ENCODE assay signal across 8 cellular contexts in genomic region chr5:162068412-162068811, GRCh38. TPM values are rescaled to one million over a fixed set of nuclear protein-coding genes. Genes with fewer than 3 reads are reported as not detected.
A peak's percentile ranks its signal among the peaks of the same experiment; 100 is the strongest.
DNase-seq lines count a peak whose midpoint lies in the region; ATAC-seq and TF ChIP-seq lines count a peak whose summit lies in the region.

No MANE protein-coding gene starts in this region.

- no peaks in the 10 kb centered on the region for H3K36me3 Mint-ChIP-seq in CD4-positive, alpha-beta memory T cell

- H3K27ac ChIP-seq in right lobe of liver = no peak overlapping the region
- no peak overlapping the region for H3K27ac ChIP-seq in CD4-positive, alpha-beta memory T cell (ENCODE audit: low read depth, low read length)

- POLR2A ChIA-PET in CD4-positive, alpha-beta memory T cell (lab: Charles Lee; ENCODE audit: partially characterized antibody) = no interaction called here

- no peaks in the 10 kb centered on the region for H3K27me3 Mint-ChIP-seq in CD4-positive, alpha-beta memory T cell

- H3K27me3 ChIP-seq in adipocyte (replicated peaks; ENCODE audit: control insufficient read depth, insufficient read depth, low read length) (no peaks in the 10 kb centered on the region), right lobe of liver (peaks cover 0 to 6% of the 10 kb centered on the region in 2 donors)
- H3K27me3 ChIP-seq in CD4-positive, alpha-beta memory T cell (ENCODE audit: insufficient read depth, low read length) = no peaks in the 10 kb centered on the region

- WGBS in right lobe of liver (ENCODE audit: insufficient coverage, low coverage, low lambda C conversion rate, missing lambda C conversion rate) = 3% methylated on average over 10 of the region's 12 CpGs

- H3K4me3 ChIP-seq in adipocyte (ENCODE audit: low read length) (no peak overlapping the region), right lobe of liver (no peak overlapping the region)
- H3K4me3 ChIP-seq in CD4-positive, alpha-beta memory T cell (ENCODE audit: low read length in 2 of 2) = no peak overlapping the region

- TF ChIP-seq CTCF in GM10266 (IDR thresholded peaks at IDR 0.05; ENCODE audit: control insufficient read depth, insufficient read depth, low read depth, missing control alignments) (no peak), right lobe of liver (IDR thresholded peaks at IDR 0.05) (no peak)

- intact Hi-C loops in right lobe of liver (cut with DNase I) = no loop called here
- intact Hi-C loops in CD4-positive, alpha-beta memory T cell (cut with micrococcal nuclease) = no loop called here

- H3K9me3 Mint-ChIP-seq in CD4-positive, alpha-beta memory T cell = peaks cover 0 to 21% (median 8%) of the 10 kb centered on the region in 8 donors

- DNase-seq in GM10266 (ENCODE audit: extremely low spot score) = peak; percentile 3
- peak; percentile 4 for DNase-seq in adipocyte (ENCODE audit: low read depth)
- peak in 2 of 3 donors; percentile 21 to 43 for DNase-seq in right lobe of liver
- DNase-seq in CD4-positive, alpha-beta memory T cell = no peak

- no peaks in the 10 kb centered on the region for H3K4me1 ChIP-seq in adipocyte (ENCODE audit: control insufficient read depth, insufficient read depth, low read length)
- no peaks in the 10 kb centered on the region for H3K4me1 ChIP-seq in right lobe of liver
- no peaks in the 10 kb centered on the region for H3K4me1 ChIP-seq in CD4-positive, alpha-beta memory T cell (ENCODE audit: insufficient read depth, low read length)

- ATAC-seq in HG03432 (IDR thresholded peaks at IDR 0.05; ENCODE audit: unreplicated experiment) = peak; percentile 87
- peak in 3 of 4 donors; percentile 39 to 63 (median 55) for ATAC-seq in right lobe of liver
- no peak for ATAC-seq in GM21576 (IDR thresholded peaks at IDR 0.05; ENCODE audit: unreplicated experiment)
- no peak for ATAC-seq in GM21717 (IDR thresholded peaks at IDR 0.05; ENCODE audit: unreplicated experiment)
- no peak for ATAC-seq in HG02759 (IDR thresholded peaks at IDR 0.05; ENCODE audit: unreplicated experiment)

- H3K4me3 Mint-ChIP-seq in CD4-positive, alpha-beta memory T cell = no peak overlapping the region

- no peak for TF ChIP-seq POLR2A in right lobe of liver (IDR thresholded peaks at IDR 0.05)

- no peaks in the 10 kb centered on the region for H3K9me3 ChIP-seq in adipocyte (ENCODE audit: control insufficient read depth, low read length)
- H3K9me3 ChIP-seq in right lobe of liver = no peaks in the 10 kb centered on the region
- H3K9me3 ChIP-seq in CD4-positive, alpha-beta memory T cell (ENCODE audit: control insufficient read depth in 1 of 2, low read length in 2 of 2) = no peaks in the 10 kb centered on the region

- no peaks in the 10 kb centered on the region for H3K4me1 Mint-ChIP-seq in CD4-positive, alpha-beta memory T cell

- CTCF ChIA-PET in CD4-positive, alpha-beta memory T cell (lab: Charles Lee; ENCODE audit: partially characterized antibody) = no interaction called here

- H3K27ac Mint-ChIP-seq in CD4-positive, alpha-beta memory T cell = no peak overlapping the region

- no peak overlapping the region for H3K9ac ChIP-seq in adipocyte (ENCODE audit: low read length)

- H3K36me3 ChIP-seq in adipocyte (ENCODE audit: control insufficient read depth, insufficient read depth, low read length, severe bottlenecking) = no peaks in the 10 kb centered on the region
- H3K36me3 ChIP-seq in right lobe of liver = no peaks in the 10 kb centered on the region
- no peaks in the 10 kb centered on the region for H3K36me3 ChIP-seq in CD4-positive, alpha-beta memory T cell (ENCODE audit: insufficient read depth, low read length)

RNA-seq across cellular contexts. Expression of gene GABRG2, which starts 0.8 kb away (rescaled TPM):
- not detected for total RNA-seq in right lobe of liver
- total RNA-seq in CD4-positive, alpha-beta memory T cell = not detected
- polyA plus RNA-seq in CD4-positive, alpha-beta memory T cell = not detected

Comparison
In these comparisons a context has a peak if more than half of its experiments do, and no peak if none do; other contexts are left out.
1. DNase-seq: peak in GM10266 (single experiment), adipocyte (single experiment) and right lobe of liver (2 of 3); none in CD4-positive, alpha-beta memory T cell (0 of 5).
2. ATAC-seq: peak in HG03432 (single experiment) and right lobe of liver (3 of 4); none in GM21576 (single experiment), GM21717 (single experiment) and HG02759 (single experiment).